In the genomic region with DNA sequence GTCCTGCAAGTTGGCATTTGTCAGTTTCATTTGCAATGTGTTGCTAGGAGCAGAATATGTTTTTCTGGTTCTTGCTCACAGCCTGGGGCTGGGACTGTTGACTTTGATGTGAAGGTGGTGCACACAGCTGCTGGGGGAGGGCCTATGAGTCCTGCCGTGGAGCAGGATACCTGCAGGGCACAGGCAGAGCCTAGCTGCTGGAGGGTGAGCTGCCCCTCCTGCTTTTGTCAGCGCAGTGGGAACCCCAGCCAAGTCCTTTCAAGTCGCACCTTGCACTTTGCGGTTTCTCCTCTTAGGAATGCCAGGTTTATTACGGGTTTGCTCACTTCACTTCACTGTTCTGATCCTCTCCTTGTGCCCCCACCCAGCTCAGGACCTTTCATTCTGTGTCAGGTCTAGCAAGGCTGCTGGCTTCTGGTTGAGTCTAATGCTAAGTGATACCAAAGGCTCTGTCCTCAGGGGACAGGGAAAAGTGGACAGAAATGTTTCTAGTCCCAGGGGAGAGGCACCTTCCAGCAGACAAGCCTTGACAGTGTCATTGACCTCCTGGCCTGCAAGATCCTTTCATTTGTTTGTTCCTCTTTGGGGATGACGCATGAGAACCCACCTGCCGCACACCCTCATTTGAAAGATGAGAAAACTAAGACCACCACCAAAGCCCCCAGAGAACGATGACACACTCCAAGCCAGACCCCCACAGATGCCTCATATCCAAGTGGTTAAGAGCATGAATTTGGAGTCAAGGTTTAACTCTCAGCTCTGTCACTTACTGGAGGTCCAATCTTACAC, we compare ENCODE assay signal across 14 cellular contexts. TPM values are rescaled to one million over a fixed set of nuclear protein-coding genes. Genes with fewer than 3 reads are reported as not detected.
DNase-seq lines count a peak whose midpoint lies in the region; ATAC-seq, FAIRE-seq and TF ChIP-seq lines count a peak whose summit lies in the region.
"Had no signal": no experiment of that assay in that cellular context is flagged by ENCODE, and none has a peak within 500 bp of the region (broad histone marks: within the 10 kb centered on the region; RNA-seq: fewer than 3 reads in every experiment).

No MANE protein-coding gene starts in this region.

- no peak for FAIRE-seq in HepG2 (lab: Jason Lieb, UNC)

- H3K4me2 ChIP-seq in HepG2 (ENCODE audit: low read depth, low read length), result no peak overlapping the region

- H3K4me3 ChIP-seq in HepG2 (replicated peaks in 1 of 3; ENCODE audit: insufficient read depth in 1 of 3, low read depth in 2 of 3, low read length in 3 of 3) (no peak overlapping the region), right lobe of liver (no peak overlapping the region), Panc1 (ENCODE audit: low read depth in 2 of 2, low read length in 2 of 2) (no peak overlapping the region)
- H3K4me3 ChIP-seq: cardiac muscle cell had no signal

- TF ChIP-seq EP300 in HepG2 (IDR thresholded peaks at IDR 0.05; ENCODE audit: low read depth in 2 of 2, low read length in 2 of 2) (no peak), HepG2 (CRISPR knock-in tag; IDR thresholded peaks at IDR 0.05; ENCODE audit: borderline replicate concordance) (no peak)

- TF ChIP-seq RAD21 in HepG2 (CRISPR knock-in tag; IDR thresholded peaks at IDR 0.05), result no peak

- H3K9ac ChIP-seq in HepG2 (ENCODE audit: insufficient read depth, low read depth, low read length), result no peak overlapping the region

- no peaks in the 10 kb centered on the region for H3K36me3 ChIP-seq in HepG2 (replicated peaks in 1 of 2; ENCODE audit: control insufficient read depth in 1 of 2, insufficient read depth in 2 of 2, low read length in 2 of 2)
- no peaks in the 10 kb centered on the region for H3K36me3 ChIP-seq in right lobe of liver
- H3K36me3 ChIP-seq in Panc1 (ENCODE audit: control insufficient read depth, insufficient read depth, low read length), result no peaks in the 10 kb centered on the region
- H3K36me3 ChIP-seq: cardiac muscle cell, neutrophil had no signal

- H3K9me3 ChIP-seq in HepG2 (ENCODE audit: low read length) (no peaks in the 10 kb centered on the region), right lobe of liver (no peaks in the 10 kb centered on the region), Panc1 (ENCODE audit: control insufficient read depth, insufficient read depth, low read depth, low read length) (no peaks in the 10 kb centered on the region)
- H3K9me3 ChIP-seq: neutrophil had no signal

- no peak overlapping the region for H3K4me3 Mint-ChIP-seq in activated naive CD4-positive, alpha-beta T cell treated with anti-CD3 and anti-CD28 coated beads for 36 hours
- no peak overlapping the region for H3K4me3 Mint-ChIP-seq in endothelial cell (ENCODE audit: unreplicated experiment)
- H3K4me3 Mint-ChIP-seq: activated T-helper 17 cell treated with anti-CD3 and anti-CD28 coated beads, Interleukin-2, amount 50 U/mL, for 72 hours had no signal

- DNase-seq in HepG2 (ENCODE audit: low spot score), result no peak
- DNase-seq in right lobe of liver, result no peak
- no peak for DNase-seq in Panc1 (ENCODE audit: low read depth, low spot score)
- DNase-seq in islet precursor cell, result peak; percentile 99
- no peak for DNase-seq in activated naive CD4-positive, alpha-beta T cell treated with anti-CD3 and anti-CD28 coated beads for 36 hours
- DNase-seq in cardiac septum (ENCODE audit: low spot score), result no peak
- DNase-seq in endothelial cell (ENCODE audit: low spot score), result no peak
- DNase-seq in DMS153 treated with DMSO at 0.1 percent for 48 hours (lab: John Stamatoyannopoulos, UW; ENCODE audit: unreplicated experiment), result no peak
- DNase-seq: GOT3; stimulated activated naive CD4-positive, alpha-beta T cell treated with Interleukin-2 at 50 U/mL for 16 hours had no signal

- no peaks in the 10 kb centered on the region for H3K79me2 ChIP-seq in HepG2 (ENCODE audit: insufficient read depth, low read length)

- CTCF ChIA-PET in HepG2 (lab: Yijun Ruan, JAX; ENCODE audit: low intra/inter-chr PET ratio, low total read pairs), result no interaction called here
- CTCF ChIA-PET in Panc1 (lab: Charles Lee), result no interaction called here
- CTCF ChIA-PET in activated naive CD4-positive, alpha-beta T cell treated with anti-CD3 and anti-CD28 coated beads for 36 hours (lab: Charles Lee), result no interaction called here

- peaks cover 2% of the 10 kb centered on the region for H3K9me3 Mint-ChIP-seq in activated naive CD4-positive, alpha-beta T cell treated with anti-CD3 and anti-CD28 coated beads for 36 hours
- H3K9me3 Mint-ChIP-seq in endothelial cell (ENCODE audit: unreplicated experiment), result no peaks in the 10 kb centered on the region

- WGBS in HepG2 (ENCODE audit: low lambda C conversion rate), result 3% methylated on average over 8 of the region's 8 CpGs
- WGBS in right lobe of liver (ENCODE audit: insufficient coverage, low coverage, low lambda C conversion rate, missing lambda C conversion rate), result 33% methylated on average over 7 of the region's 8 CpGs

- H2AFZ ChIP-seq in HepG2 (ENCODE audit: low read length), result no peak overlapping the region

- H3K27me3 Mint-ChIP-seq in activated naive CD4-positive, alpha-beta T cell treated with anti-CD3 and anti-CD28 coated beads for 36 hours (ENCODE audit: low read depth), result peaks cover 22% of the 10 kb centered on the region
- peaks cover 2% of the 10 kb centered on the region for H3K27me3 Mint-ChIP-seq in endothelial cell (ENCODE audit: unreplicated experiment)

- no peaks in the 10 kb centered on the region for H4K20me1 ChIP-seq in HepG2 (ENCODE audit: insufficient read depth, low read length)

- H3K4me1 Mint-ChIP-seq in activated naive CD4-positive, alpha-beta T cell treated with anti-CD3 and anti-CD28 coated beads for 36 hours (ENCODE audit: low read depth), result no peaks in the 10 kb centered on the region
- no peaks in the 10 kb centered on the region for H3K4me1 Mint-ChIP-seq in endothelial cell (ENCODE audit: unreplicated experiment)
- H3K4me1 Mint-ChIP-seq: activated T-helper 17 cell treated with anti-CD3 and anti-CD28 coated beads, Interleukin-2, amount 50 U/mL, for 72 hours had no signal

- TF ChIP-seq CTCF in HepG2 (CRISPR knock-in tag; IDR thresholded peaks at IDR 0.05) (no peak), right lobe of liver (IDR thresholded peaks at IDR 0.05) (no peak), Panc1 (IDR thresholded peaks at IDR 0.05) (no peak), endothelial cell (IDR thresholded peaks at IDR 0.05; ENCODE audit: unreplicated experiment) (no peak)

- in situ Hi-C loops in HepG2 (cut with HindIII; ENCODE audit: extremely low pct_ligation_motif_present, low pct_unique_long_range_greater_than_20kb) (no loop called here), Panc1 (cut with HindIII; ENCODE audit: low pct_unique_long_range_greater_than_20kb, low sequenced_read_pairs) (no loop called here)

- no peak overlapping the region for H3K27ac Mint-ChIP-seq in activated naive CD4-positive, alpha-beta T cell treated with anti-CD3 and anti-CD28 coated beads for 36 hours
- H3K27ac Mint-ChIP-seq in endothelial cell (ENCODE audit: unreplicated experiment), result no peak overlapping the region
- H3K27ac Mint-ChIP-seq: activated T-helper 17 cell treated with anti-CD3 and anti-CD28 coated beads, Interleukin-2, amount 50 U/mL, for 72 hours had no signal

- POLR2A ChIA-PET in HepG2 (lab: Yijun Ruan, JAX), result no interaction called here
- POLR2A ChIA-PET in Panc1 (lab: Charles Lee), result interaction anchor here (0.6 kb wide), 1 partner anchor 54 kb away, joined by 4 read pairs; no protein-coding TSS in a partner anchor

- H3K27ac ChIP-seq in HepG2 (ENCODE audit: extremely low read length, insufficient read depth, low read length) (no peak overlapping the region), right lobe of liver (no peak overlapping the region), Panc1 (ENCODE audit: low read length) (no peak overlapping the region)
- H3K27ac ChIP-seq: cardiac muscle cell, neutrophil had no signal

- H3K4me1 ChIP-seq in HepG2 (ENCODE audit: insufficient read depth, low read length) (peaks cover 10% of the 10 kb centered on the region), right lobe of liver (no peaks in the 10 kb centered on the region), Panc1 (ENCODE audit: control insufficient read depth, insufficient read depth, low read length) (no peaks in the 10 kb centered on the region)

- no TSS peak for BruUV-seq in HepG2 (replicated peaks; lab: Mats Ljungman, UMichigan)
- no TSS peak for BruUV-seq in Panc1 (replicated peaks; lab: Mats Ljungman, UMichigan)

- TF ChIP-seq POLR2A in HepG2 (IDR thresholded peaks at IDR 0.05; ENCODE audit: insufficient read depth in 1 of 2, low read depth in 2 of 2, low read length in 2 of 2), result no peak
- no peak for TF ChIP-seq POLR2A in right lobe of liver (IDR thresholded peaks at IDR 0.05)

- no peaks in the 10 kb centered on the region for H3K36me3 Mint-ChIP-seq in activated naive CD4-positive, alpha-beta T cell treated with anti-CD3 and anti-CD28 coated beads for 36 hours (ENCODE audit: low read depth)
- H3K36me3 Mint-ChIP-seq in endothelial cell (ENCODE audit: low read depth, unreplicated experiment), result no peaks in the 10 kb centered on the region

- ATAC-seq in HepG2 (peak; percentile 83), right lobe of liver (no peak), Panc1 (peak; percentile 62)
- ATAC-seq: activated T-helper 17 cell treated with anti-CD3 and anti-CD28 coated beads, Interleukin-2, amount 50 U/mL, for 72 hours had no signal

- H3K27me3 ChIP-seq in HepG2 (ENCODE audit: control insufficient read depth in 1 of 2, insufficient read depth in 2 of 2, low read length in 2 of 2) (peaks cover 6 to 29% of the 10 kb centered on the region in 2 experiments), right lobe of liver (peaks cover 0 to 4% of the 10 kb centered on the region in 2 donors), Panc1 (ENCODE audit: control insufficient read depth, insufficient read depth, low read length) (peaks cover 9% of the 10 kb centered on the region)
- H3K27me3 ChIP-seq: cardiac muscle cell had no signal

- intact Hi-C loops in HepG2 (cut with micrococcal nuclease; ENCODE audit: unreplicated experiment) (no loop called here), right lobe of liver (cut with DNase I) (no loop called here), Panc1 (cut with micrococcal nuclease; ENCODE audit: unreplicated experiment) (no loop called here), cardiac septum (cut with DNase I) (no loop called here)
- intact Hi-C loops in activated naive CD4-positive, alpha-beta T cell treated with anti-CD3 and anti-CD28 coated beads for 36 hours (cut with micrococcal nuclease), result no loop called here

RNA-seq across cellular contexts. Expression of gene SPO11, which starts 2.7 kb away (rescaled TPM):
- not detected in 2 replicates for total RNA-seq in HepG2 (2016; rRNA removed; fragmentation: Illumina TruSeq; extraction: Trizol)
- total RNA-seq in HepG2 (2016; cell fraction: cytosol; rRNA removed; fragmentation: Illumina TruSeq; extraction: Trizol; ENCODE audit: low read depth), result not detected in 2 replicates
- total RNA-seq in HepG2 (2016; cell fraction: insoluble cytoplasmic fraction; rRNA removed; fragmentation: Illumina TruSeq; extraction: Trizol), result not detected in 2 replicates
- total RNA-seq in HepG2 (2016; cell fraction: membrane; rRNA removed; fragmentation: Illumina TruSeq; extraction: Trizol), result not detected in 2 replicates
- not detected in 2 replicates for total RNA-seq in HepG2 (2016; cell fraction: nucleus; rRNA removed; fragmentation: Illumina TruSeq; extraction: Trizol)
- polyA plus RNA-seq in HepG2 (2011; rRNA removed), result not detected in 2 replicates
- not detected in 2 replicates for polyA plus RNA-seq in HepG2 (2011; cell fraction: cytosol; rRNA removed)
- polyA plus RNA-seq in HepG2 (2011; cell fraction: nucleus; rRNA removed), result not detected in 2 replicates
- not detected in 2 replicates for polyA plus RNA-seq in HepG2 (2012)
- polyA plus RNA-seq in HepG2 (2016; cell fraction: cytosol; fragmentation: Illumina TruSeq; extraction: Trizol; ENCODE audit: low read depth), result not detected in 2 replicates
- not detected in 2 replicates for polyA plus RNA-seq in HepG2 (2016; cell fraction: insoluble cytoplasmic fraction; fragmentation: Illumina TruSeq; extraction: Trizol; ENCODE audit: low read depth)
- not detected in 2 replicates for polyA plus RNA-seq in HepG2 (2016; cell fraction: membrane; fragmentation: Illumina TruSeq; extraction: Trizol; ENCODE audit: low read depth)
- polyA plus RNA-seq in HepG2 (2016; cell fraction: nucleus; fragmentation: Illumina TruSeq; extraction: Trizol; ENCODE audit: insufficient read depth, low read depth), result not detected in 2 replicates
- not detected in 2 replicates for polyA minus RNA-seq in HepG2 (2011; rRNA and poly(A)+ RNA removed; ENCODE audit: low replicate concordance)
- not detected in 2 replicates for polyA minus RNA-seq in HepG2 (2011; cell fraction: cytosol; rRNA and poly(A)+ RNA removed)
- not detected in 2 replicates for polyA minus RNA-seq in HepG2 (2011; cell fraction: nucleus; rRNA and poly(A)+ RNA removed)
- not detected for total RNA-seq in right lobe of liver
- not detected for total RNA-seq in Panc1 (2021; ENCODE audit: unreplicated experiment)
- polyA plus RNA-seq in Panc1 (2012; ENCODE audit: insufficient read length), result not detected
- not detected for total RNA-seq in activated naive CD4-positive, alpha-beta T cell treated with anti-CD3 and anti-CD28 coated beads for 36 hours
- not detected for total RNA-seq in cardiac septum
- not detected for total RNA-seq in endothelial cell (ENCODE audit: unreplicated experiment)
- total RNA-seq: activated T-helper 17 cell treated with anti-CD3 and anti-CD28 coated beads, Interleukin-2, amount 50 U/mL, for 72 hours; cardiac muscle cell; LHCN-M2 had no signal
- polyA plus RNA-seq: cardiac muscle cell had no signal

RNA-seq across cellular contexts. Expression of gene RAE1, which starts 24.2 kb away (rescaled TPM):
- 72.9 and 84.7 TPM in 2 replicates for total RNA-seq in HepG2 (2016; rRNA removed; fragmentation: Illumina TruSeq; extraction: Trizol)
- total RNA-seq in HepG2 (2016; cell fraction: cytosol; rRNA removed; fragmentation: Illumina TruSeq; extraction: Trizol; ENCODE audit: low read depth), result 7.0 TPM in 2 replicates
- total RNA-seq in HepG2 (2016; cell fraction: insoluble cytoplasmic fraction; rRNA removed; fragmentation: Illumina TruSeq; extraction: Trizol), result 69.1 and 75.0 TPM in 2 replicates
- total RNA-seq in HepG2 (2016; cell fraction: membrane; rRNA removed; fragmentation: Illumina TruSeq; extraction: Trizol), result 12.7 and 13.6 TPM in 2 replicates
- total RNA-seq in HepG2 (2016; cell fraction: nucleus; rRNA removed; fragmentation: Illumina TruSeq; extraction: Trizol), result 52.3 and 56.5 TPM in 2 replicates
- 29.2 and 36.1 TPM in 2 replicates for polyA plus RNA-seq in HepG2 (2011; rRNA removed)
- polyA plus RNA-seq in HepG2 (2011; cell fraction: cytosol; rRNA removed), result 38.8 and 67.0 TPM in 2 replicates
- polyA plus RNA-seq in HepG2 (2011; cell fraction: nucleus; rRNA removed), result 104 and 106 TPM in 2 replicates
- 40.7 and 46.9 TPM in 2 replicates for polyA plus RNA-seq in HepG2 (2012)
- 5.7 and 6.3 TPM in 2 replicates for polyA plus RNA-seq in HepG2 (2016; cell fraction: cytosol; fragmentation: Illumina TruSeq; extraction: Trizol; ENCODE audit: low read depth)
- polyA plus RNA-seq in HepG2 (2016; cell fraction: insoluble cytoplasmic fraction; fragmentation: Illumina TruSeq; extraction: Trizol; ENCODE audit: low read depth), result 85.9 and 97.1 TPM in 2 replicates
- 6.4 and 8.4 TPM in 2 replicates for polyA plus RNA-seq in HepG2 (2016; cell fraction: membrane; fragmentation: Illumina TruSeq; extraction: Trizol; ENCODE audit: low read depth)
- 70.0 and 74.0 TPM in 2 replicates for polyA plus RNA-seq in HepG2 (2016; cell fraction: nucleus; fragmentation: Illumina TruSeq; extraction: Trizol; ENCODE audit: insufficient read depth, low read depth)
- polyA minus RNA-seq in HepG2 (2011; rRNA and poly(A)+ RNA removed; ENCODE audit: low replicate concordance), result 47.5 and 58.8 TPM in 2 replicates
- 20.8 and 32.8 TPM in 2 replicates for polyA minus RNA-seq in HepG2 (2011; cell fraction: cytosol; rRNA and poly(A)+ RNA removed)
- 119 and 124 TPM in 2 replicates for polyA minus RNA-seq in HepG2 (2011; cell fraction: nucleus; rRNA and poly(A)+ RNA removed)
- 10 to 100 TPM in 4 of 6 experiments, 1 to 10 TPM in 2; 8.6 to 22.1 (median 11.1) TPM for total RNA-seq in right lobe of liver
- total RNA-seq in Panc1 (2021; ENCODE audit: unreplicated experiment), result 34.5 TPM
- polyA plus RNA-seq in Panc1 (2012; ENCODE audit: insufficient read length), result 30.3 TPM
- total RNA-seq in activated naive CD4-positive, alpha-beta T cell treated with anti-CD3 and anti-CD28 coated beads for 36 hours, result 10 to 100 TPM; 45.6 to 46.5 TPM
- 13.8 TPM for total RNA-seq in cardiac septum
- total RNA-seq in endothelial cell (ENCODE audit: unreplicated experiment), result 32.1 TPM

Comparison
In these comparisons a context has a peak if more than half of its experiments do, and no peak if none do; other contexts are left out.
1. ATAC-seq: peak in HepG2 (single experiment) and Panc1 (single experiment); none in right lobe of liver (0 of 4).